ENCODE assay signal across 15 cellular contexts in the genomic region with DNA sequence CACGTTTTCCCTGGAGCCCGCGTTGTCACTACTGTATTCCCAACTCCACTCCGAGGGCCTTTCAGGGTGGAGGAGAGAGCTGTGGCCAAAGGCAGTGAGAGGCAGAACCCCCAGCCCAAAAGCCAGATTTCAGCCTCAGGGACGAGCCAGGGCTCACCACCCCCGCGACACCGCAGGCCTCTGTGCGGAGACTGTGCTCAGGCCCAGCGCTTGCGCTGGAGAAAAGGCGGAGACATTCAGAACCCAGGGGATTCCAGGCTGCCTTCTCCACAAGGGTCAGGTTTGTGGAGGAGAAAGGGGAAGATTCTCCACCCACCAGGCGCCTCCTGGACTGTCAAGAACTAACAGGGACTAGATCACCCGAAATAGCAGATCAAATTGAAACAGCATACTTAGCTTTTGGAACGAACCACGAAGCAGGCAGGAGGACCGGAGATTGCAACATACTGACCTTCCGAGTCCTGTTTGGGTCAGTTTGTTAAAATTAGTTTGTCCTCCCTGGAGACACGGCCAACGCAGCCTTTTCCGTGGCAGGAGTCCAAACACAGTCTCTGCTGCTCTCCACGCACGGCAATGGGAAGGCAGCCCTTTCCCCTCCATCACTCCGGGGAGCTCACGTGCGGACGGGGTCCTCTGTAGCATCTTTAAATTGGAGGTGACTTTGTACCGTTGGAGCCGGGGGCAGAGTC. TPM values are rescaled to one million over a fixed set of nuclear protein-coding genes. Genes with fewer than 3 reads are reported as not detected.
DNase-seq lines count a peak whose midpoint lies in the region; ATAC-seq and TF ChIP-seq lines count a peak whose summit lies in the region.
"Had no signal": no experiment of that assay in that cellular context is flagged by ENCODE, and none has a peak within 500 bp of the region (broad histone marks: within the 10 kb centered on the region; RNA-seq: fewer than 3 reads in every experiment).

No MANE protein-coding gene starts in this region.

- H3K27me3 ChIP-seq in heart right ventricle (no peaks in the 10 kb centered on the region), ovary (no peaks in the 10 kb centered on the region)

- H3K4me1 ChIP-seq in heart right ventricle (peaks cover 6 to 69% (median 49%) of the 10 kb centered on the region in 9 donors), ovary (ENCODE audit: insufficient read depth) (peaks cover 19% of the 10 kb centered on the region)

- no peaks in the 10 kb centered on the region for H3K9me3 ChIP-seq in heart right ventricle
- H3K9me3 ChIP-seq in ovary: no peaks in the 10 kb centered on the region

- no peak for TF ChIP-seq POLR2A in ovary (IDR thresholded peaks at IDR 0.05)

- intact Hi-C loops in heart right ventricle (cut with DNase I) (loop anchor here in 3 of 10 donors (5.0 to 10.0 kb wide), 3 partner anchors 112 to 264 kb away; no protein-coding TSS in a partner anchor), ovary (cut with DNase I) (no loop called here)

- TF ChIP-seq CTCF in heart right ventricle (IDR thresholded peaks at IDR 0.05): no peak
- TF ChIP-seq CTCF in ovary (IDR thresholded peaks at IDR 0.05): no peak

- 28 to 43% methylated on average over 29 of the region's 29 CpGs for WGBS in heart right ventricle, 2 donors
- WGBS in ovary, 3 donors: 39 to 41% (median 41%) methylated on average over 29 of the region's 29 CpGs

- TF ChIP-seq EP300 in ovary (IDR thresholded peaks at IDR 0.05): no peak

- H3K27ac ChIP-seq in caudate nucleus (ENCODE audit: low read depth, low read length) (peak overlapping the region; percentile 16), heart right ventricle (peak overlapping the region; percentile 27 to 85 (median 69)), ovary (peak overlapping the region in 1 of 2 donors; percentile 37)
- H3K27ac ChIP-seq: VCaP had no signal

- peaks cover 0 to 1% (median 0%) of the 10 kb centered on the region in 9 donors for H3K36me3 ChIP-seq in heart right ventricle
- no peaks in the 10 kb centered on the region for H3K36me3 ChIP-seq in ovary

- DNase-seq in caudate nucleus (lab: John Stamatoyannopoulos, UW): no peak
- peak; percentile 70 to 89 for DNase-seq in heart right ventricle
- peak; percentile 74 to 87 (median 85) for DNase-seq in ovary
- DNase-seq in ureter (ENCODE audit: low spot score): peak; percentile 72
- no peak for DNase-seq in NCI-H345 (lab: John Stamatoyannopoulos, UW)
- no peak for DNase-seq in Kasumi-1 (lab: John Stamatoyannopoulos, UW)
- DNase-seq: activated CD8-positive, alpha-beta memory T cell treated with anti-CD3 and anti-CD28 coated beads for 24 hours; activated effector memory CD4-positive, alpha-beta T cell treated with Interleukin-2 at 50 U/mL for 16 hours; effector memory CD4-positive, alpha-beta T cell; NCI-H1105; retina; stimulated activated naive CD4-positive, alpha-beta T cell had no signal

- peak overlapping the region in 7 of 10 donors; percentile 3 to 31 (median 11) for H3K4me3 ChIP-seq in heart right ventricle
- no peak overlapping the region for H3K4me3 ChIP-seq in ovary

- ATAC-seq in heart right ventricle: peak; percentile 71 to 85 (median 80)
- ATAC-seq in GM21423 (IDR thresholded peaks at IDR 0.05; ENCODE audit: unreplicated experiment): no peak
- ATAC-seq: SK-N-SH treated with all-trans-retinoic acid at 6 μM for 48 hours had no signal

RNA-seq across cellular contexts. Expression of a gene that starts 14.4 kb away (rescaled TPM):
- total RNA-seq in heart right ventricle: 10 to 100 TPM in 4 of 10 donors, 1 to 10 TPM in 6; 5.4 to 22.0 (median 8.7) TPM
- 10 to 100 TPM in 1 of 2 donors, 1 to 10 TPM in 1; 2.6 to 27.2 TPM for polyA plus RNA-seq in heart right ventricle
- total RNA-seq in ovary: 10 to 100 TPM in 1 of 7 donors, 1 to 10 TPM in 6; 1.3 to 11.5 (median 4.6) TPM
- 1 to 10 TPM in 1 of 2 donors, under 1 TPM in 1; 0.90 to 2.4 TPM for polyA plus RNA-seq in ovary
- total RNA-seq in ureter: 16.1 TPM

RNA-seq across cellular contexts. Expression of a gene that starts 30.0 kb away (rescaled TPM):
- total RNA-seq in heart right ventricle (10 to 100 TPM; 16.0 to 31.0 (median 25.4) TPM), ovary (10 to 100 TPM; 16.5 to 36.2 (median 28.4) TPM), ureter (54.5 TPM)
- polyA plus RNA-seq in heart right ventricle (1 to 10 TPM; 7.7 to 9.9 TPM), ovary (10 to 100 TPM; 10.6 to 39.3 TPM)

Comparison
In these comparisons a context has a peak if more than half of its experiments do, and no peak if none do; other contexts are left out.
1. DNase-seq: peak in heart right ventricle (2 of 2), ovary (5 of 5) and ureter (single experiment); none in caudate nucleus (0 of 61), NCI-H345 (single experiment) and Kasumi-1 (0 of 2).